27 cellular contexts compared by ENCODE assay signal in genomic region chr1:231319080-231319479, GRCh38.
"Had no signal": no experiment of that assay in that cellular context is flagged by ENCODE, and none has a peak within 500 bp of the region (broad histone marks: within the 10 kb centered on the region; RNA-seq: fewer than 3 reads in every experiment).

No MANE protein-coding gene starts in this region.

- H3K36me3 ChIP-seq: colonic mucosa, gastroesophageal sphincter, heart left ventricle, left lung, lower lobe of right lung had no signal

- ATAC-seq: effector memory CD8-positive, alpha-beta T cell; esophagus mucosa; foreskin keratinocyte; gastroesophageal sphincter; heart left ventricle; left cardiac atrium; left lung; left ventricle myocardium superior; lower lobe of right lung; mucosa of descending colon; naive thymus-derived CD8-positive, alpha-beta T cell had no signal

- H3K27me3 Mint-ChIP-seq: effector memory CD8-positive, alpha-beta T cell; naive B cell had no signal

- H3K27ac Mint-ChIP-seq: dendritic cell treated with granulocyte-macrophage colony-stimulating factor and Interleukin-4, amounts not matched to agents 40 ng/mL and 50 ng/mL, for 4 days; endodermal cell; immature natural killer cell; mesothelial cell of epicardium had no signal

- H3K79me2 ChIP-seq: hepatocyte had no signal

- H3K27ac ChIP-seq: colonic mucosa, epithelial cell of prostate, foreskin keratinocyte, gastroesophageal sphincter, heart left ventricle, hepatocyte, left lung, lower lobe of right lung had no signal

- H3K27me3 ChIP-seq: colonic mucosa, foreskin keratinocyte, gastroesophageal sphincter, heart left ventricle, hepatocyte, left lung had no signal

- H3K36me3 Mint-ChIP-seq: immature natural killer cell; mesothelial cell of epicardium; naive B cell; naive thymus-derived CD8-positive, alpha-beta T cell had no signal

- H3K4me3 ChIP-seq: colonic mucosa, gastroesophageal sphincter, heart left ventricle, hepatocyte, left lung, lower lobe of right lung, mucosa of descending colon had no signal

- H3K4me2 ChIP-seq: hepatocyte had no signal

- H3K9me3 Mint-ChIP-seq: dendritic cell treated with granulocyte-macrophage colony-stimulating factor and Interleukin-4, amounts not matched to agents 40 ng/mL and 50 ng/mL, for 4 days; effector memory CD8-positive, alpha-beta T cell; immature natural killer cell; mesothelial cell of epicardium; naive thymus-derived CD8-positive, alpha-beta T cell had no signal

- H3K4me3 Mint-ChIP-seq: dendritic cell treated with granulocyte-macrophage colony-stimulating factor and Interleukin-4, amounts not matched to agents 40 ng/mL and 50 ng/mL, for 4 days; effector memory CD8-positive, alpha-beta T cell; endodermal cell; immature natural killer cell; mesothelial cell of epicardium; naive B cell; naive thymus-derived CD8-positive, alpha-beta T cell had no signal

- FAIRE-seq: endometrium, frontal cortex, keratinocyte had no signal

- H3K4me1 Mint-ChIP-seq: endodermal cell, mesothelial cell of epicardium had no signal

- DNase-seq: colonic mucosa; cortex of kidney; effector CD4-positive, alpha-beta T cell; effector memory CD8-positive, alpha-beta T cell; erythroblast; foreskin keratinocyte; heart left ventricle; hypothalamus; immature natural killer cell; left cardiac atrium; left lung; left ventricle myocardium superior; lower lobe of right lung; mesenchymal stem cell; mucosa of descending colon; naive B cell; naive thymus-derived CD8-positive, alpha-beta T cell had no signal

- H3K4me1 ChIP-seq: colonic mucosa, foreskin keratinocyte, gastroesophageal sphincter, heart left ventricle, left lung, lower lobe of right lung had no signal

- H3K9me3 ChIP-seq: colonic mucosa, gastroesophageal sphincter, heart left ventricle, left lung, lower lobe of right lung, mucosa of descending colon had no signal

- H2AFZ ChIP-seq: hepatocyte had no signal
